Comparison of ENCODE assay signal across 11 cellular contexts in the genomic region with DNA sequence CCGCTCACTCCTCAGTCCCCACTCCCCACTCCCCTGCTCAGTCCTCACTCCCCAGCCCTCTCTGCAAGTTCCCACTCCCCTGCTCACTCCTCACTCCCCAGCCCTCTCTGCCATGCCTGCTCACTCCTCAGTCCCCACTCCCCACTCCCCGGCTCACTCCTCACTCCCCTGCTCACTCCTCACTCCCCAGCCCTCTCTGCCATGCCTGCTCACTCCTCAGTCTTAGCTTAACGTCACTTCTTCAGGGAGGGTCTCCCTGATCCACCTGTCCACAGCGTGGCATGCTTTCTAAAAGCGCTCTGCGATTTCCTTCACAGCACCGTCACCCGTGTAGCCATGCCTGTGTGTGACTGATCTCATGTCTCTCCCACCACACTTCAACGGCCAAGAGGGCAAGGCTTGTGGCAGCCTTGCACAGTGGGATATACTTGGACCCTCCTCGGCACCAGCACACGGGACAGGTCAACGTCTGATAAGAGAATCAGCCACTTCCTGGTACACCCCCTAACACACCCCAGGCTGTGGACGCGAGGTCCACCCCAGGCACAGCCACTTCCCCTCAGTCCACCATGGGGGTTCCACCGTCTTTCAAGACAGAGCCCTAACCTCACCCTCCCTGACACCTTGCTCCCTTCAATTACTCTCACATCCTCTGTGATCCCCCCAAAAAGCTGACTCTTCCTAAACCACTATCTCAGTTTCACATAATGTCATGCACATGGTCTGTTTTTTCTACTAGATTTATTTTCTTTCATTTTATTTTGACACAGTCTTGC. TPM values are rescaled to one million over a fixed set of nuclear protein-coding genes. Genes with fewer than 3 reads are reported as not detected.
A peak's percentile ranks its signal among the peaks of the same experiment; 100 is the strongest.
DNase-seq lines count a peak whose midpoint lies in the region; ATAC-seq and FAIRE-seq lines count a peak whose summit lies in the region.
"Had no signal": no experiment of that assay in that cellular context is flagged by ENCODE, and none has a peak within 500 bp of the region (broad histone marks: within the 10 kb centered on the region; RNA-seq: fewer than 3 reads in every experiment).

No MANE protein-coding gene starts in this region.

- CTCF ChIA-PET in activated CD4-positive, alpha-beta T cell treated with anti-CD3 and anti-CD28 coated beads, Interleukin-2, amount 10 ng/mL, durations not matched to agents 7 days and 5 days (lab: Charles Lee): no interaction called here

- peaks cover 2% of the 10 kb centered on the region for H3K4me1 ChIP-seq in mesenchymal stem cell (ENCODE audit: control insufficient read depth, insufficient read depth, low read depth, low read length)

- H3K4me1 Mint-ChIP-seq in activated CD4-positive, alpha-beta T cell treated with anti-CD3 and anti-CD28 coated beads, Interleukin-2, amount 10 ng/mL, durations not matched to agents 7 days and 5 days: peaks cover 16% of the 10 kb centered on the region

- no peak overlapping the region for H2BK12ac ChIP-seq in mesenchymal stem cell (ENCODE audit: low read length in 2 of 2)

- no peak overlapping the region for H2BK120ac ChIP-seq in mesenchymal stem cell (ENCODE audit: low read depth, low read length)

- no peak overlapping the region for H3K27ac Mint-ChIP-seq in activated CD4-positive, alpha-beta T cell treated with anti-CD3 and anti-CD28 coated beads, Interleukin-2, amount 10 ng/mL, durations not matched to agents 7 days and 5 days

- no peaks in the 10 kb centered on the region for H3K36me3 ChIP-seq in mesenchymal stem cell (ENCODE audit: control insufficient read depth in 1 of 2, insufficient read depth in 2 of 2, low read depth in 1 of 2, low read length in 2 of 2)
- H3K36me3 ChIP-seq: WERI-Rb-1 had no signal

- no peak for DNase-seq in GM18507 (ENCODE audit: extremely low spot score, insufficient read length, low read depth)
- DNase-seq in mesenchymal stem cell: no peak
- DNase-seq in NCI-H2196 treated with DMSO at 0.1 percent for 48 hours (lab: John Stamatoyannopoulos, UW; ENCODE audit: unreplicated experiment): no peak
- DNase-seq in HuH-7.5 (ENCODE audit: low spot score): no peak
- DNase-seq in activated CD4-positive, alpha-beta T cell treated with anti-CD3 and anti-CD28 coated beads, Interleukin-2, amount 10 ng/mL, durations not matched to agents 7 days and 5 days: no peak
- DNase-seq in medulla oblongata (ENCODE audit: extremely low spot score): no peak
- DNase-seq: NCI-H146, WERI-Rb-1 had no signal

- H3K4me3 Mint-ChIP-seq in activated CD4-positive, alpha-beta T cell treated with anti-CD3 and anti-CD28 coated beads, Interleukin-2, amount 10 ng/mL, durations not matched to agents 7 days and 5 days: no peak overlapping the region

- peak; percentile 61 for ATAC-seq in GM21381 (IDR thresholded peaks at IDR 0.05; ENCODE audit: unreplicated experiment)
- ATAC-seq in HG03442 (IDR thresholded peaks at IDR 0.05; ENCODE audit: unreplicated experiment): peak; percentile 55

- no peaks in the 10 kb centered on the region for H3K9me3 Mint-ChIP-seq in activated CD4-positive, alpha-beta T cell treated with anti-CD3 and anti-CD28 coated beads, Interleukin-2, amount 10 ng/mL, durations not matched to agents 7 days and 5 days

- H3K27me3 ChIP-seq in mesenchymal stem cell (ENCODE audit: control insufficient read depth in 1 of 2, insufficient read depth in 1 of 2, low read length in 2 of 2): no peaks in the 10 kb centered on the region

- WGBS in mesenchymal stem cell: 87% methylated on average over 14 of the region's 15 CpGs

- H3K4me3 ChIP-seq in mesenchymal stem cell (ENCODE audit: insufficient read depth in 1 of 2, low read depth in 1 of 2, low read length in 2 of 2): no peak overlapping the region

- no peak overlapping the region for H3K18ac ChIP-seq in mesenchymal stem cell (ENCODE audit: low read depth in 1 of 2, low read length in 2 of 2)

- no peaks in the 10 kb centered on the region for H3K27me3 Mint-ChIP-seq in activated CD4-positive, alpha-beta T cell treated with anti-CD3 and anti-CD28 coated beads, Interleukin-2, amount 10 ng/mL, durations not matched to agents 7 days and 5 days

- no peak overlapping the region for H3K27ac ChIP-seq in mesenchymal stem cell (ENCODE audit: low read length, poor library complexity, severe bottlenecking)
- H3K27ac ChIP-seq: WERI-Rb-1 had no signal

- no peak overlapping the region for H3K23ac ChIP-seq in mesenchymal stem cell (ENCODE audit: low read length in 2 of 2)

- POLR2A ChIA-PET in activated CD4-positive, alpha-beta T cell treated with anti-CD3 and anti-CD28 coated beads, Interleukin-2, amount 10 ng/mL, durations not matched to agents 7 days and 5 days (lab: Charles Lee): no interaction called here

- no peak overlapping the region for H3K4me2 ChIP-seq in mesenchymal stem cell (ENCODE audit: low read length, poor library complexity, severe bottlenecking)

- FAIRE-seq in GM18507 (lab: Jason Lieb, UNC): peak; percentile 96
- FAIRE-seq: keratinocyte had no signal

- no peak overlapping the region for H3K9ac ChIP-seq in mesenchymal stem cell (ENCODE audit: low read length)

- H2BK5ac ChIP-seq in mesenchymal stem cell (ENCODE audit: low read depth, low read length, poor library complexity, severe bottlenecking): no peak overlapping the region

- no peak overlapping the region for H2AK5ac ChIP-seq in mesenchymal stem cell (ENCODE audit: low read length, severe bottlenecking)

- no peak overlapping the region for H2BK15ac ChIP-seq in mesenchymal stem cell (ENCODE audit: low read depth, poor library complexity, severe bottlenecking)

- peak overlapping the region in 1 of 2 experiments; percentile 44 for H3K14ac ChIP-seq in mesenchymal stem cell (ENCODE audit: low read length in 2 of 2)

- no peak overlapping the region for H4K8ac ChIP-seq in mesenchymal stem cell (ENCODE audit: low read length)

- peak overlapping the region; percentile 30 for H4K91ac ChIP-seq in mesenchymal stem cell (ENCODE audit: low read length)

- peaks cover 39% of the 10 kb centered on the region for H3K79me1 ChIP-seq in mesenchymal stem cell (replicated peaks; ENCODE audit: low read length, poor library complexity, severe bottlenecking)

- no peak overlapping the region for H2AFZ ChIP-seq in mesenchymal stem cell (ENCODE audit: low read depth, low read length)

- H3K36me3 Mint-ChIP-seq in activated CD4-positive, alpha-beta T cell treated with anti-CD3 and anti-CD28 coated beads, Interleukin-2, amount 10 ng/mL, durations not matched to agents 7 days and 5 days (ENCODE audit: low read depth): no peaks in the 10 kb centered on the region

- no peaks in the 10 kb centered on the region for H3K9me3 ChIP-seq in mesenchymal stem cell (ENCODE audit: control insufficient read depth, low read length)

- no peak overlapping the region for H3K4ac ChIP-seq in mesenchymal stem cell (ENCODE audit: low read depth in 1 of 2, low read length in 2 of 2)

RNA-seq across cellular contexts. Expression of gene PRDM15, which starts 14.0 kb away (rescaled TPM):
- 2.5 TPM for polyA plus RNA-seq in mesenchymal stem cell (2013, experiment 1 of 2)
- polyA plus RNA-seq in mesenchymal stem cell (2013, experiment 2 of 2): 2.1 TPM
- 10 to 100 TPM in 1 of 2 experiments, 1 to 10 TPM in 1; 10.0 to 10.3 TPM for total RNA-seq in activated CD4-positive, alpha-beta T cell treated with anti-CD3 and anti-CD28 coated beads, Interleukin-2, amount 10 ng/mL, durations not matched to agents 7 days and 5 days
